In genomic region chr12:124842800-124843510, GRCh38 we compare ENCODE assay signal across 18 cellular contexts. TPM values are rescaled to one million over a fixed set of nuclear protein-coding genes. Genes with fewer than 3 reads are reported as not detected.
DNase-seq lines count a peak whose midpoint lies in the region; ATAC-seq, FAIRE-seq and TF ChIP-seq lines count a peak whose summit lies in the region.
"Had no signal": no experiment of that assay in that cellular context is flagged by ENCODE, and none has a peak within 500 bp of the region (broad histone marks: within the 10 kb centered on the region; RNA-seq: fewer than 3 reads in every experiment).

No MANE protein-coding gene starts in this region.

- H3K4me3 Mint-ChIP-seq in brain = peak overlapping the region in 1 of 5 experiments; percentile 24
- H3K4me3 Mint-ChIP-seq: activated T-cell treated with anti-CD3 and anti-CD28 coated beads, Interleukin-2, amount 50 U/mL, for 72 hours; B cell; effector memory CD8-positive, alpha-beta T cell; T-helper 17 cell had no signal

- H3K27ac ChIP-seq in liver (ENCODE audit: low read depth in 1 of 2, low read length in 2 of 2) (peak overlapping the region; percentile 59 to 75), small intestine (ENCODE audit: low read depth in 1 of 2, low read length in 1 of 2) (peak overlapping the region; percentile 58 to 72)

- H3K9me3 ChIP-seq in liver (ENCODE audit: control insufficient read depth in 4 of 4, low read length in 3 of 4) = no peaks in the 10 kb centered on the region
- H3K9me3 ChIP-seq in small intestine (ENCODE audit: control insufficient read depth, low read depth) = no peaks in the 10 kb centered on the region

- peaks cover 0 to 6% (median 0%) of the 10 kb centered on the region in 5 experiments for H3K9me3 Mint-ChIP-seq in brain
- H3K9me3 Mint-ChIP-seq: activated T-cell treated with anti-CD3 and anti-CD28 coated beads, Interleukin-2, amount 50 U/mL, for 72 hours; effector memory CD8-positive, alpha-beta T cell had no signal

- no peak for FAIRE-seq in small intestine (lab: Jason Lieb, UNC)
- FAIRE-seq: frontal cortex, islet of Langerhans had no signal

- TF ChIP-seq CTCF in brain (conservative IDR thresholded peaks at IDR 0.05) (no peak), liver (IDR thresholded peaks at IDR 0.05; ENCODE audit: low read depth, low read length, missing input control) (no peak)

- 60% methylated on average over 16 of the region's 16 CpGs for WGBS in liver
- 33 to 65% (median 44%) methylated on average over 16 of the region's 16 CpGs for WGBS in small intestine, 3 donors

- H3K36me3 ChIP-seq in liver (ENCODE audit: control insufficient read depth in 4 of 4, insufficient read depth in 3 of 4, low read depth in 1 of 4, low read length in 3 of 4) (no peaks in the 10 kb centered on the region), small intestine (ENCODE audit: control insufficient read depth in 2 of 2, insufficient read depth in 2 of 2, low read length in 2 of 2) (no peaks in the 10 kb centered on the region)

- no peak for ATAC-seq in GM19467 (IDR thresholded peaks at IDR 0.05; ENCODE audit: unreplicated experiment)
- ATAC-seq: activated T-cell treated with anti-CD3 and anti-CD28 coated beads, Interleukin-2, amount 50 U/mL, for 72 hours; effector memory CD8-positive, alpha-beta T cell; T-helper 17 cell had no signal

- TF ChIP-seq RAD21 in liver (IDR thresholded peaks at IDR 0.05) = no peak

- DNase-seq in CD1c-positive myeloid dendritic cell (ENCODE audit: extremely low spot score) = peak; percentile 50
- DNase-seq in small intestine = peak; percentile 43
- DNase-seq in central memory CD4-positive, alpha-beta T cell = no peak
- no peak for DNase-seq in activated CD4-positive, alpha-beta T cell treated with anti-CD3 and anti-CD28 coated beads for 1 hour
- DNase-seq in stimulated activated CD4-positive, alpha-beta T cell treated with anti-CD3 and anti-CD28 coated beads, Interleukin-15, amount 100 ng/mL, for 24 hours = no peak
- DNase-seq: activated CD4-positive, alpha-beta T cell treated with anti-CD3 and anti-CD28 coated beads, Interleukin-2, amount 50 U/mL, for 1 hour; activated T-cell treated with anti-CD3 and anti-CD28 coated beads, Interleukin-2, amount 50 U/mL, for 72 hours; amniotic stem cell; effector memory CD8-positive, alpha-beta T cell; NCI-H1436; NCI-H446 treated with DMSO at 0.1 percent for 48 hours; T-helper 17 cell had no signal

- H3K4me1 ChIP-seq in liver (ENCODE audit: control insufficient read depth in 4 of 4, insufficient read depth in 4 of 4, low read length in 3 of 4) (peaks cover 11 to 48% (median 40%) of the 10 kb centered on the region in 4 donors), small intestine (ENCODE audit: control insufficient read depth in 2 of 2, insufficient read depth in 1 of 2, low read depth in 1 of 2, low read length in 1 of 2) (peaks cover 10 to 18% of the 10 kb centered on the region in 2 donors)

- peaks cover 13% of the 10 kb centered on the region for H3K36me3 Mint-ChIP-seq in brain

- H3K27me3 ChIP-seq in liver (ENCODE audit: control insufficient read depth in 4 of 4, insufficient read depth in 4 of 4, low read length in 3 of 4) (no peaks in the 10 kb centered on the region), small intestine (ENCODE audit: control insufficient read depth in 2 of 2, insufficient read depth in 2 of 2, low read length in 2 of 2) (no peaks in the 10 kb centered on the region)

- no peak overlapping the region for H3K4me3 ChIP-seq in liver (ENCODE audit: low read depth in 1 of 3, low read length in 3 of 3)
- H3K4me3 ChIP-seq in small intestine (ENCODE audit: low read depth in 1 of 2, low read length in 2 of 2) = no peak overlapping the region

- H3K27me3 Mint-ChIP-seq in brain = peaks cover 6% of the 10 kb centered on the region
- H3K27me3 Mint-ChIP-seq: B cell; effector memory CD8-positive, alpha-beta T cell had no signal

- peak overlapping the region; percentile 52 to 92 (median 84) for H3K27ac Mint-ChIP-seq in brain
- H3K27ac Mint-ChIP-seq: activated T-cell treated with anti-CD3 and anti-CD28 coated beads, Interleukin-2, amount 50 U/mL, for 72 hours; B cell; T-helper 17 cell had no signal

- H3K4me1 Mint-ChIP-seq in brain = peaks cover 70% of the 10 kb centered on the region
- H3K4me1 Mint-ChIP-seq: B cell, T-helper 17 cell had no signal

- peak overlapping the region in 1 of 2 donors; percentile 9 for H3K9ac ChIP-seq in liver (ENCODE audit: low read depth in 1 of 2, low read length in 2 of 2)

TF ChIP-seq in liver, 16 proteins besides CTCF, POLR2A, EP300 and RAD21:
- no peak for TF ChIP-seq JUND (IDR thresholded peaks at IDR 0.05)
- TF ChIP-seq NR2F2 (IDR thresholded peaks at IDR 0.05) = peak; percentile 79
- peak in 1 of 2 donors; percentile 17 for TF ChIP-seq RXRA (IDR thresholded peaks at IDR 0.05)

RNA-seq across cellular contexts. Expression of gene SCARB1, which starts 20.7 kb away (rescaled TPM):
- polyA plus RNA-seq in brain (ENCODE audit: insufficient read depth, low read depth, low replicate concordance) = 44.7 TPM
- total RNA-seq in liver = 100 to 1,000 TPM in 1 of 2 donors, 10 to 100 TPM in 1; 85.3 to 169 TPM
- polyA plus RNA-seq in liver = 100 to 1,000 TPM; 112 to 289 TPM
- polyA plus RNA-seq in small intestine = 100 to 1,000 TPM in 2 of 3 donors, 10 to 100 TPM in 1; 41.9 to 230 (median 181) TPM

Comparison
In these comparisons a context has a peak if more than half of its experiments do, and no peak if none do; other contexts are left out.
1. DNase-seq: peak in CD1c-positive myeloid dendritic cell (single experiment) and small intestine (single experiment); none in central memory CD4-positive, alpha-beta T cell (single experiment), activated CD4-positive, alpha-beta T cell treated with anti-CD3 and anti-CD28 coated beads for 1 hour (single experiment) and stimulated activated CD4-positive, alpha-beta T cell treated with anti-CD3 and anti-CD28 coated beads, Interleukin-15, amount 100 ng/mL, for 24 hours (single experiment).